ENCODE assay signal across 1 cellular context in genomic region chr2:147197754-147198153, GRCh38.
TF ChIP-seq lines count a peak whose summit lies in the region.

No MANE protein-coding gene starts in this region.

TF ChIP-seq in GM12878, 131 proteins besides CTCF, POLR2A, EP300 and RAD21 (continued from another document):
- TF ChIP-seq ZBTB40 (IDR thresholded peaks at IDR 0.05; ENCODE audit: borderline replicate concordance) (no peak), ATF7 (IDR thresholded peaks at IDR 0.05; ENCODE audit: low read depth) (no peak), ETV6 (conservative IDR thresholded peaks at IDR 0.05 in 1 of 2, IDR thresholded peaks at IDR 0.05 in 1 of 2; ENCODE audit: borderline replicate concordance in 1 of 2, low read depth in 1 of 2) (no peak), NR2C2 (IDR thresholded peaks at IDR 0.05; ENCODE audit: borderline replicate concordance, control insufficient read depth, insufficient read length, low read depth) (no peak), DPF2 (IDR thresholded peaks at IDR 0.05) (no peak), GATAD2B (conservative IDR thresholded peaks at IDR 0.05; ENCODE audit: low read depth) (no peak)
